34 cellular contexts compared by ENCODE assay signal in the genomic region with DNA sequence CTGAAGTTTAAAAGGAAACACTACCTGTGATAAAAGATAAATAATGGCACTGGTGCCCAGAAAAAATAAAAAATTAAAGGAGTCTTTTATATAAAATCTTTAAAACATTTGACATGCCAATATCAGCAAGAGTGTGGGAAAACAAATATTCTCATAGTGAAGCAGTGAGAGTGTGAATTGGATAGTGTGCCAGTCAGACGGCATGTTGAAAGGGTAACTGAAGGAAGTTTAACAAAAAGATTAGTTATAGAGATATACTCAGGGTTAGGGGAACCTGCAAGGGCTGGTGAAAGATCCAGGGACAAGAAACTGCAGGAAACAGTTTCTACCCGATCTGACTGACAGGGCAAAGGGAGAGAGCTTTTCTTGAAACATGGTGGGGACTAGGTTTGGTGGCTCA. TPM values are rescaled to one million over a fixed set of nuclear protein-coding genes. Genes with fewer than 3 reads are reported as not detected.
"Had no signal": no experiment of that assay in that cellular context is flagged by ENCODE, and none has a peak within 500 bp of the region (broad histone marks: within the 10 kb centered on the region; RNA-seq: fewer than 3 reads in every experiment).

No MANE protein-coding gene starts in this region.

- H3K36me3 ChIP-seq: gastroesophageal sphincter, heart left ventricle, ovary, thyroid gland, vagina had no signal

- H3K4me1 ChIP-seq: foreskin keratinocyte, gastroesophageal sphincter, thyroid gland, vagina had no signal

- H3K36me3 Mint-ChIP-seq: mesothelial cell of epicardium had no signal

- H3K27ac Mint-ChIP-seq: endodermal cell; mesothelial cell of epicardium; naive thymus-derived CD4-positive, alpha-beta T cell; nephron; stimulated activated naive CD8-positive, alpha-beta T cell treated with anti-CD3 and anti-CD28 coated beads, Interleukin-15, amount 100 ng/mL, for 72 hours had no signal

- H3K4me2 ChIP-seq: hepatocyte, smooth muscle cell had no signal

- H2AFZ ChIP-seq: hepatocyte had no signal

- H3K4me3 ChIP-seq: gastroesophageal sphincter, heart left ventricle, hepatocyte, ovary, smooth muscle cell, thyroid gland, vagina had no signal

- ATAC-seq: esophagus mucosa; foreskin keratinocyte; gastroesophageal sphincter; heart left ventricle; left lobe of liver; naive thymus-derived CD4-positive, alpha-beta T cell; sciatic nerve; stimulated activated naive CD8-positive, alpha-beta T cell treated with anti-CD3 and anti-CD28 coated beads, Interleukin-15, amount 100 ng/mL, for 72 hours had no signal

- H3K4me1 Mint-ChIP-seq: endodermal cell; mesothelial cell of epicardium; nephron; stimulated activated naive CD8-positive, alpha-beta T cell treated with anti-CD3 and anti-CD28 coated beads, Interleukin-15, amount 100 ng/mL, for 72 hours had no signal

- H3K9me3 ChIP-seq: gastroesophageal sphincter, heart left ventricle, ovary, thyroid gland, vagina had no signal

- H3K27ac ChIP-seq: epithelial cell of prostate, foreskin keratinocyte, gastroesophageal sphincter, heart left ventricle, ovary, thyroid gland, vagina had no signal

- H3K4me3 Mint-ChIP-seq: endodermal cell; mesothelial cell of epicardium; naive thymus-derived CD4-positive, alpha-beta T cell; nephron; stimulated activated naive CD8-positive, alpha-beta T cell treated with anti-CD3 and anti-CD28 coated beads, Interleukin-15, amount 100 ng/mL, for 72 hours had no signal

- H3K27me3 ChIP-seq: foreskin keratinocyte, heart left ventricle, hepatocyte, ovary, thyroid gland, vagina had no signal

- DNase-seq: effector CD8-positive, alpha-beta T cell; endodermal cell; foreskin keratinocyte; heart left ventricle; kidney; mesenchymal stem cell; naive thymus-derived CD4-positive, alpha-beta T cell; nucleus accumbens; ovary; stimulated activated CD4-positive, alpha-beta T cell treated with anti-CD3 and anti-CD28 coated beads, Interleukin-12 subunit alpha, Interleukin-12 subunit beta, amount 100 ng/mL, for 4 hours; stimulated activated CD4-positive, alpha-beta T cell treated with anti-CD3 and anti-CD28 coated beads, Interleukin-1b, Interleukin-23, amount 100 ng/mL, for 48 hours; stimulated activated CD4-positive, alpha-beta T cell treated with anti-CD3 and anti-CD28 coated beads, Interleukin-4, amount 100 ng/mL, for 1 hour; stimulated activated CD8-positive, alpha-beta memory T cell treated with anti-CD3 and anti-CD28 coated beads, Interleukin-4, amount 100 ng/mL, for 48 hours; stimulated activated naive CD4-positive, alpha-beta T cell; stimulated activated naive CD8-positive, alpha-beta T cell treated with anti-CD3 and anti-CD28 coated beads, Interleukin-15, amount 100 ng/mL, for 72 hours; thyroid gland had no signal

RNA-seq across cellular contexts. Expression of gene ARMH2, which starts 46.2 kb away (rescaled TPM):
- total RNA-seq: endodermal cell, esophagus mucosa, fibroblast of lung, foreskin keratinocyte, heart left ventricle, hepatocyte, kidney, left lobe of liver, liver, lung microvascular endothelial cell, mesothelial cell of epicardium, mucosa of gallbladder, ovary, posterior vena cava, sciatic nerve, smooth muscle cell, subcutaneous adipose tissue, temporal lobe, thyroid gland, ureter, vagina had no signal
- polyA plus RNA-seq: fibroblast of lung, foreskin keratinocyte, heart left ventricle, hepatocyte, liver, ovary, smooth muscle cell had no signal
